ENCODE assay signal across 21 cellular contexts in the genomic region with DNA sequence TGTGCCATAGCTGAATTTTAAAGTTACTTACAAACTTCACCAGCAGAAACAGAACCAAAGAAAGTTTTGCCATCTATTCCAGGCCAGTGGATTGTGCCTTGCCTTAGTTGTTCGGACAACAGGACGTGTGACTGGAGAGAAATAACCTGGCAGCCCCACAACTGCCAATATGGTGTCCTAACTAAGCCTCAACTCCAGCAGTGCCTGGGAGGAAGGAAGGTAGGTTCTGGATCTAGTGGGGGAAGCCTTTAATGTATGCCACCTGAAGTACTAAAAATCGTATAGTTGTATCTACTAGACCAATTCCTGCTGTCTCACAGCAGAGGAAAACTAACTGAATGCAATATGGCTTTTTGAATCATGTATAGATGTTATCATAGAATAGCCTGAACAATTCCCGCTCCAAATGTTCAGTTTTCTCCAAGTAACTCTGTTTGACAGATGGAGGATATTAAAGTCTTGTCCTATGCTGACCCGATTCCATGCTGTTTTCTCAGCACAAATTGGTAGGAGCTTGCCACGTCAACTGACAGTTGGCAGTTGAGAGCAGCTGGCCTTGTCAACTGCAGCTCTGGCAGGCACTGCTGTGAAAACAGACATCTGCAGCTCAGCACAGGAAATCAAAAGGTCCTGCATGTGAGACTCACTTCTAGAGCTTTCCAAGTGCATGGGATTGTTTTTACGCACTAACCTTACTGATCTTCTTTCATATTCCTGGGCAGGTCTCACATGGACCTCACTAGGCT.
DNase-seq lines count a peak whose midpoint lies in the region; ATAC-seq, FAIRE-seq and TF ChIP-seq lines count a peak whose summit lies in the region.
"Had no signal": no experiment of that assay in that cellular context is flagged by ENCODE, and none has a peak within 500 bp of the region (broad histone marks: within the 10 kb centered on the region; RNA-seq: fewer than 3 reads in every experiment).

No MANE protein-coding gene starts in this region.

- H3K27me3 ChIP-seq in skeletal muscle satellite cell (ENCODE audit: control insufficient read depth, insufficient read depth, low read length) (no peaks in the 10 kb centered on the region), colonic mucosa (no peaks in the 10 kb centered on the region), HepG2 (ENCODE audit: control insufficient read depth in 1 of 2, insufficient read depth in 2 of 2, low read length in 2 of 2) (no peaks in the 10 kb centered on the region), tibial artery (no peaks in the 10 kb centered on the region)
- H3K27me3 ChIP-seq: heart left ventricle, right lobe of liver had no signal

- no peak for FAIRE-seq in HepG2 (lab: Jason Lieb, UNC)
- FAIRE-seq: colon had no signal

- no peaks in the 10 kb centered on the region for H3K36me3 ChIP-seq in skeletal muscle satellite cell (ENCODE audit: insufficient read depth, low read length)
- H3K36me3 ChIP-seq in colonic mucosa, result no peaks in the 10 kb centered on the region
- no peaks in the 10 kb centered on the region; a peak in 2 of 5 replicates for H3K36me3 ChIP-seq in HepG2 (replicated peaks in 1 of 2; ENCODE audit: control insufficient read depth in 1 of 2, insufficient read depth in 2 of 2, low read length in 2 of 2)
- peaks cover 23 to 53% (median 49%) of the 10 kb centered on the region in 3 donors for H3K36me3 ChIP-seq in tibial artery
- H3K36me3 ChIP-seq: right lobe of liver had no signal

- BruUV-seq in HepG2 (replicated peaks; lab: Mats Ljungman, UMichigan), result no TSS peak

- H2AFZ ChIP-seq in HepG2 (ENCODE audit: low read length), result no peak overlapping the region

- TF ChIP-seq CTCF in colonic mucosa (IDR thresholded peaks at IDR 0.05), result no peak
- TF ChIP-seq CTCF in HepG2 (CRISPR knock-in tag; IDR thresholded peaks at IDR 0.05), result no peak
- TF ChIP-seq CTCF in tibial artery (IDR thresholded peaks at IDR 0.05), result no peak

- no peaks in the 10 kb centered on the region for H3K79me2 ChIP-seq in HepG2 (ENCODE audit: insufficient read depth, low read length)

- peak; percentile 27 for DNase-seq in NCI-H1092 treated with DMSO at 0.1 percent for 48 hours (lab: John Stamatoyannopoulos, UW)
- DNase-seq in NCI-H1092 (lab: John Stamatoyannopoulos, UW), result no peak
- DNase-seq in NCI-H2171 treated with DMSO at 0.1 percent for 48 hours (lab: John Stamatoyannopoulos, UW), result peak; percentile 88
- peak; percentile 1 for DNase-seq in cerebellum (ENCODE audit: low spot score)
- no peak for DNase-seq in colonic mucosa
- no peak for DNase-seq in HepG2 (ENCODE audit: low spot score)
- DNase-seq in tibial artery, result no peak
- DNase-seq: 8988T; activated CD4-positive, alpha-beta T cell treated with anti-CD3 and anti-CD28 coated beads, Interleukin-2, amount 10 ng/mL, durations not matched to agents 24 days and 14 days; activated T-cell treated with anti-CD3 and anti-CD28 coated beads, Interleukin-2, amount 50 U/mL, for 48 hours; H7; KG1; naive thymus-derived CD4-positive, alpha-beta T cell; NCI-H2029; right lobe of liver; stimulated activated naive CD8-positive, alpha-beta T cell treated with anti-CD3 and anti-CD28 coated beads, Interleukin-15, amount 100 ng/mL, for 72 hours had no signal

- H3K4me2 ChIP-seq in skeletal muscle satellite cell (ENCODE audit: low read length), result peak overlapping the region; percentile 12
- H3K4me2 ChIP-seq in HepG2 (ENCODE audit: low read depth, low read length), result no peak overlapping the region

- no peaks in the 10 kb centered on the region for H3K9me3 ChIP-seq in skeletal muscle satellite cell (replicated peaks; ENCODE audit: low read length)
- H3K9me3 ChIP-seq in colonic mucosa, result no peaks in the 10 kb centered on the region
- H3K9me3 ChIP-seq in HepG2 (ENCODE audit: low read length), result peaks cover 15% of the 10 kb centered on the region; the same call in 1 of the 2 replicates
- peaks cover 0 to 10% (median 0%) of the 10 kb centered on the region in 3 donors for H3K9me3 ChIP-seq in tibial artery
- H3K9me3 ChIP-seq: right lobe of liver had no signal

- intact Hi-C loops in colonic mucosa (cut with DNase I) (no loop called here), HepG2 (cut with micrococcal nuclease; ENCODE audit: unreplicated experiment) (no loop called here), tibial artery (cut with DNase I; ENCODE audit: low total_unique reads) (no loop called here)

- in situ Hi-C loops in HepG2 (cut with HindIII; ENCODE audit: extremely low pct_ligation_motif_present, low pct_unique_long_range_greater_than_20kb), result no loop called here

- 65% methylated on average over 7 of the region's 7 CpGs for WGBS in HepG2 (ENCODE audit: low lambda C conversion rate)

- H3K27ac ChIP-seq in colonic mucosa (no peak overlapping the region), HepG2 (ENCODE audit: extremely low read length, insufficient read depth, low read length) (no peak overlapping the region), tibial artery (no peak overlapping the region)
- H3K27ac ChIP-seq: epithelial cell of prostate, heart left ventricle, right lobe of liver had no signal

- no peak overlapping the region for H3K9ac ChIP-seq in skeletal muscle satellite cell (ENCODE audit: low read depth, low read length)
- no peak overlapping the region for H3K9ac ChIP-seq in colonic mucosa (ENCODE audit: low read depth in 2 of 2, low read length in 2 of 2)
- no peak overlapping the region for H3K9ac ChIP-seq in HepG2 (ENCODE audit: insufficient read depth, low read depth, low read length)

- no peak for TF ChIP-seq POLR2A in HepG2 (IDR thresholded peaks at IDR 0.05; ENCODE audit: insufficient read depth in 1 of 2, low read depth in 2 of 2, low read length in 2 of 2)

- no peaks in the 10 kb centered on the region for H4K20me1 ChIP-seq in HepG2 (ENCODE audit: insufficient read depth, low read length)

- POLR2A ChIA-PET in HepG2 (lab: Yijun Ruan, JAX), result no interaction called here

- H3K4me3 ChIP-seq in skeletal muscle satellite cell (ENCODE audit: low read length) (no peak overlapping the region), colonic mucosa (no peak overlapping the region), HepG2 (replicated peaks in 1 of 3; ENCODE audit: insufficient read depth in 1 of 3, low read depth in 2 of 3, low read length in 3 of 3) (no peak overlapping the region), tibial artery (no peak overlapping the region)
- H3K4me3 ChIP-seq: heart left ventricle, right lobe of liver had no signal

- TF ChIP-seq EP300 in HepG2 (IDR thresholded peaks at IDR 0.05; ENCODE audit: low read depth in 2 of 2, low read length in 2 of 2) (no peak), HepG2 (CRISPR knock-in tag; IDR thresholded peaks at IDR 0.05; ENCODE audit: borderline replicate concordance) (no peak)

- no peak for TF ChIP-seq RAD21 in HepG2 (CRISPR knock-in tag; IDR thresholded peaks at IDR 0.05)

- no peak for ATAC-seq in HepG2
- ATAC-seq: naive thymus-derived CD4-positive, alpha-beta T cell; Panc1; right lobe of liver; stimulated activated naive CD8-positive, alpha-beta T cell treated with anti-CD3 and anti-CD28 coated beads, Interleukin-15, amount 100 ng/mL, for 72 hours had no signal

- H3K4me1 ChIP-seq in skeletal muscle satellite cell (ENCODE audit: control insufficient read depth, insufficient read depth, low read length), result peaks cover 10% of the 10 kb centered on the region
- H3K4me1 ChIP-seq in colonic mucosa, result no peaks in the 10 kb centered on the region
- H3K4me1 ChIP-seq in HepG2 (ENCODE audit: insufficient read depth, low read length), result no peaks in the 10 kb centered on the region
- no peaks in the 10 kb centered on the region for H3K4me1 ChIP-seq in tibial artery
- H3K4me1 ChIP-seq: heart left ventricle, right lobe of liver had no signal

- CTCF ChIA-PET in HepG2 (lab: Yijun Ruan, JAX; ENCODE audit: low intra/inter-chr PET ratio, low total read pairs), result no interaction called here

TF ChIP-seq in HepG2, 621 proteins besides CTCF, POLR2A, EP300 and RAD21 (continues in another document):
- TF ChIP-seq ZNF570 (CRISPR knock-in tag; IDR thresholded peaks at IDR 0.05; ENCODE audit: borderline replicate concordance), result no peak
- TF ChIP-seq ZNF225 (CRISPR knock-in tag; IDR thresholded peaks at IDR 0.05), result no peak
- TF ChIP-seq, protein P1, sequence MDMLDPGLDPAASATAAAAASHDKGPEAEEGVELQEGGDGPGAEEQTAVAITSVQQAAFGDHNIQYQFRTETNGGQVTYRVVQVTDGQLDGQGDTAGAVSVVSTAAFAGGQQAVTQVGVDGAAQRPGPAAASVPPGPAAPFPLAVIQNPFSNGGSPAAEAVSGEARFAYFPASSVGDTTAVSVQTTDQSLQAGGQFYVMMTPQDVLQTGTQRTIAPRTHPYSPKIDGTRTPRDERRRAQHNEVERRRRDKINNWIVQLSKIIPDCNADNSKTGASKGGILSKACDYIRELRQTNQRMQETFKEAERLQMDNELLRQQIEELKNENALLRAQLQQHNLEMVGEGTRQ (IDR thresholded peaks at IDR 0.05; ENCODE audit: low read depth, low read length), result no peak
- TF ChIP-seq, protein P1 (CRISPR knock-in tag; IDR thresholded peaks at IDR 0.05; ENCODE audit: borderline replicate concordance), result no peak
- TF ChIP-seq REL (CRISPR knock-in tag; conservative IDR thresholded peaks at IDR 0.05), result no peak
- TF ChIP-seq ZSCAN25 (CRISPR knock-in tag; IDR thresholded peaks at IDR 0.05), result no peak

Comparison
In these comparisons a context has a peak if more than half of its experiments do, and no peak if none do; other contexts are left out.
1. DNase-seq: peak in NCI-H1092 treated with DMSO at 0.1 percent for 48 hours (single experiment), NCI-H2171 treated with DMSO at 0.1 percent for 48 hours (single experiment) and cerebellum (single experiment); none in NCI-H1092 (single experiment), colonic mucosa (single experiment), HepG2 (single experiment) and tibial artery (0 of 2).